Comparison of ENCODE assay signal across 11 cellular contexts in genomic region chr1:205444931-205445652, GRCh38. TPM values are rescaled to one million over a fixed set of nuclear protein-coding genes. Genes with fewer than 3 reads are reported as not detected.
DNase-seq lines count a peak whose midpoint lies in the region; TF ChIP-seq lines count a peak whose summit lies in the region.
"Had no signal": no experiment of that assay in that cellular context is flagged by ENCODE, and none has a peak within 500 bp of the region (broad histone marks: within the 10 kb centered on the region; RNA-seq: fewer than 3 reads in every experiment).

No MANE protein-coding gene starts in this region.

- POLR2A ChIA-PET in GM10248 (lab: Yijun Ruan, JAX): no interaction called here

- CTCF ChIA-PET in GM10248 (lab: Yijun Ruan, JAX): interaction anchor here (0.9 to 1.5 kb wide), 3 partner anchors 15 to 43 kb away, joined by 3 read pairs; no protein-coding TSS in a partner anchor

- TF ChIP-seq CTCF in GM10248 (IDR thresholded peaks at IDR 0.05; ENCODE audit: control extremely low read depth, extremely low read depth, low read depth, missing control alignments): no peak

- DNase-seq in DMS153 treated with DMSO at 0.1 percent for 48 hours (lab: John Stamatoyannopoulos, UW; ENCODE audit: unreplicated experiment) (peak; percentile 88), NCI-H748 treated with DMSO at 0.1 percent for 48 hours (lab: John Stamatoyannopoulos, UW) (peak; percentile 13), head of caudate nucleus (peak in 41 of 42 donors; percentile 27 to 88 (median 64)), pons (ENCODE audit: low spot score) (peak; percentile 69), HCEC 1CT (no peak), GM10248 (ENCODE audit: extremely low spot score) (no peak), SK-N-DZ (ENCODE audit: low spot score) (no peak), SIG-M5 treated with dmso at 0.1 percent for 504 hours (lab: John Stamatoyannopoulos, UW; ENCODE audit: unreplicated experiment) (no peak)
- DNase-seq: EL, PC-9, upper lobe of right lung had no signal

- intact Hi-C loops in head of caudate nucleus (cut with DNase I): no loop called here

RNA-seq across cellular contexts. Expression of gene BLACAT1, which starts 10.8 kb away (rescaled TPM):
- polyA plus RNA-seq in SK-N-DZ (2014; cell fraction: cytosol; rRNA removed): 0.06 and 0.24 TPM in 2 replicates
- not detected in 2 replicates for polyA plus RNA-seq in SK-N-DZ (2014; cell fraction: nucleus; rRNA removed)

RNA-seq across cellular contexts. Expression of gene LEMD1, which starts 23.2 kb away (rescaled TPM):
- not detected in 2 replicates for polyA plus RNA-seq in SK-N-DZ (2014; cell fraction: cytosol; rRNA removed)
- polyA plus RNA-seq in SK-N-DZ (2014; cell fraction: nucleus; rRNA removed): not detected in 2 replicates

RNA-seq across cellular contexts. Expression of gene CDK18, which starts 59.4 kb away (rescaled TPM):
- 0.47 and 0.77 TPM in 2 replicates for polyA plus RNA-seq in SK-N-DZ (2014; cell fraction: cytosol; rRNA removed)
- polyA plus RNA-seq in SK-N-DZ (2014; cell fraction: nucleus; rRNA removed): 0.18 and 1.0 TPM in 2 replicates

Comparison
In these comparisons a context has a peak if more than half of its experiments do, and no peak if none do; other contexts are left out.
1. DNase-seq: peak in DMS153 treated with DMSO at 0.1 percent for 48 hours (single experiment), NCI-H748 treated with DMSO at 0.1 percent for 48 hours (single experiment), head of caudate nucleus (41 of 42) and pons (single experiment); none in HCEC 1CT (single experiment), GM10248 (single experiment), SK-N-DZ (single experiment) and SIG-M5 treated with dmso at 0.1 percent for 504 hours (single experiment).